ENCODE assay signal across 2 cellular contexts in the genomic region with DNA sequence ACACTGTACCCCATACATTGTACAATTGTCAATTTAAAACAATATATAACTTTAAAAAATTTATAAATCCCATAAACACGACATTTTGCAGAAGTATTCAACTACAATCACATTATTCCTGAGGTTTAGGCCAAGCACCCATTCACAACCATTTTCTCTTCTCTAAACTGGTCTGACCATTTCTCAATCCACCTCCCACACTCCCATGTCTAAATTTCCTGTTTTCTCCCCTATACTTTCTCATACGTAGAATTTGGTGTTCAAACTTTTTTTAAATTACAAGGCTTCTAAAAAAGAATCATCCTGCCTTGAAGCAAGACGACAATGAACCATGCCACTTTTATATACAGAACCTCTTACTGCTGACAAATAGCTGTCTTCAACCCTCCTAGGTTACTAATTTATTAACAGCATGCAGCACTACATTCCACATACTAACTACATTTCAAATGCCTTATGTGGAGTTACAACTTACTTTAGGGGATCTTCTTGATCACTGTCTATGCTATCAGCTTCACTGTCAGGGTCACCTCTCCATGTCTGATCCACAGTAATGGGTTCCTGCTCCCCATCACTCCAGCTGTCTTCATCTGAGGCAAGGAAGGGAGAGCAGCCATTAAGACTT.
TF ChIP-seq lines count a peak whose summit lies in the region.

No MANE protein-coding gene starts in this region.

TF ChIP-seq in SK-N-SH, 30 proteins besides CTCF, POLR2A, EP300 and RAD21 (continued from another document):
- TF ChIP-seq, protein P1, sequence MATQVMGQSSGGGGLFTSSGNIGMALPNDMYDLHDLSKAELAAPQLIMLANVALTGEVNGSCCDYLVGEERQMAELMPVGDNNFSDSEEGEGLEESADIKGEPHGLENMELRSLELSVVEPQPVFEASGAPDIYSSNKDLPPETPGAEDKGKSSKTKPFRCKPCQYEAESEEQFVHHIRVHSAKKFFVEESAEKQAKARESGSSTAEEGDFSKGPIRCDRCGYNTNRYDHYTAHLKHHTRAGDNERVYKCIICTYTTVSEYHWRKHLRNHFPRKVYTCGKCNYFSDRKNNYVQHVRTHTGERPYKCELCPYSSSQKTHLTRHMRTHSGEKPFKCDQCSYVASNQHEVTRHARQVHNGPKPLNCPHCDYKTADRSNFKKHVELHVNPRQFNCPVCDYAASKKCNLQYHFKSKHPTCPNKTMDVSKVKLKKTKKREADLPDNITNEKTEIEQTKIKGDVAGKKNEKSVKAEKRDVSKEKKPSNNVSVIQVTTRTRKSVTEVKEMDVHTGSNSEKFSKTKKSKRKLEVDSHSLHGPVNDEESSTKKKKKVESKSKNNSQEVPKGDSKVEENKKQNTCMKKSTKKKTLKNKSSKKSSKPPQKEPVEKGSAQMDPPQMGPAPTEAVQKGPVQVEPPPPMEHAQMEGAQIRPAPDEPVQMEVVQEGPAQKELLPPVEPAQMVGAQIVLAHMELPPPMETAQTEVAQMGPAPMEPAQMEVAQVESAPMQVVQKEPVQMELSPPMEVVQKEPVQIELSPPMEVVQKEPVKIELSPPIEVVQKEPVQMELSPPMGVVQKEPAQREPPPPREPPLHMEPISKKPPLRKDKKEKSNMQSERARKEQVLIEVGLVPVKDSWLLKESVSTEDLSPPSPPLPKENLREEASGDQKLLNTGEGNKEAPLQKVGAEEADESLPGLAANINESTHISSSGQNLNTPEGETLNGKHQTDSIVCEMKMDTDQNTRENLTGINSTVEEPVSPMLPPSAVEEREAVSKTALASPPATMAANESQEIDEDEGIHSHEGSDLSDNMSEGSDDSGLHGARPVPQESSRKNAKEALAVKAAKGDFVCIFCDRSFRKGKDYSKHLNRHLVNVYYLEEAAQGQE (IDR thresholded peaks at IDR 0.05; ENCODE audit: low read depth, low read length) = no peak
- no peak for TF ChIP-seq NFIC (IDR thresholded peaks at IDR 0.05; ENCODE audit: borderline replicate concordance)

TF ChIP-seq in SK-N-SH treated with all-trans-retinoic acid at 6 μM for 48 hours, 23 proteins besides CTCF, POLR2A, EP300 and RAD21 (continued from another document):
- TF ChIP-seq, protein P2, sequence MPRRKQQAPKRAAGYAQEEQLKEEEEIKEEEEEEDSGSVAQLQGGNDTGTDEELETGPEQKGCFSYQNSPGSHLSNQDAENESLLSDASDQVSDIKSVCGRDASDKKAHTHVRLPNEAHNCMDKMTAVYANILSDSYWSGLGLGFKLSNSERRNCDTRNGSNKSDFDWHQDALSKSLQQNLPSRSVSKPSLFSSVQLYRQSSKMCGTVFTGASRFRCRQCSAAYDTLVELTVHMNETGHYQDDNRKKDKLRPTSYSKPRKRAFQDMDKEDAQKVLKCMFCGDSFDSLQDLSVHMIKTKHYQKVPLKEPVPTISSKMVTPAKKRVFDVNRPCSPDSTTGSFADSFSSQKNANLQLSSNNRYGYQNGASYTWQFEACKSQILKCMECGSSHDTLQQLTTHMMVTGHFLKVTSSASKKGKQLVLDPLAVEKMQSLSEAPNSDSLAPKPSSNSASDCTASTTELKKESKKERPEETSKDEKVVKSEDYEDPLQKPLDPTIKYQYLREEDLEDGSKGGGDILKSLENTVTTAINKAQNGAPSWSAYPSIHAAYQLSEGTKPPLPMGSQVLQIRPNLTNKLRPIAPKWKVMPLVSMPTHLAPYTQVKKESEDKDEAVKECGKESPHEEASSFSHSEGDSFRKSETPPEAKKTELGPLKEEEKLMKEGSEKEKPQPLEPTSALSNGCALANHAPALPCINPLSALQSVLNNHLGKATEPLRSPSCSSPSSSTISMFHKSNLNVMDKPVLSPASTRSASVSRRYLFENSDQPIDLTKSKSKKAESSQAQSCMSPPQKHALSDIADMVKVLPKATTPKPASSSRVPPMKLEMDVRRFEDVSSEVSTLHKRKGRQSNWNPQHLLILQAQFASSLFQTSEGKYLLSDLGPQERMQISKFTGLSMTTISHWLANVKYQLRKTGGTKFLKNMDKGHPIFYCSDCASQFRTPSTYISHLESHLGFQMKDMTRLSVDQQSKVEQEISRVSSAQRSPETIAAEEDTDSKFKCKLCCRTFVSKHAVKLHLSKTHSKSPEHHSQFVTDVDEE (CRISPR knock-in tag; IDR thresholded peaks at IDR 0.05) = no peak
- TF ChIP-seq, protein P3, sequence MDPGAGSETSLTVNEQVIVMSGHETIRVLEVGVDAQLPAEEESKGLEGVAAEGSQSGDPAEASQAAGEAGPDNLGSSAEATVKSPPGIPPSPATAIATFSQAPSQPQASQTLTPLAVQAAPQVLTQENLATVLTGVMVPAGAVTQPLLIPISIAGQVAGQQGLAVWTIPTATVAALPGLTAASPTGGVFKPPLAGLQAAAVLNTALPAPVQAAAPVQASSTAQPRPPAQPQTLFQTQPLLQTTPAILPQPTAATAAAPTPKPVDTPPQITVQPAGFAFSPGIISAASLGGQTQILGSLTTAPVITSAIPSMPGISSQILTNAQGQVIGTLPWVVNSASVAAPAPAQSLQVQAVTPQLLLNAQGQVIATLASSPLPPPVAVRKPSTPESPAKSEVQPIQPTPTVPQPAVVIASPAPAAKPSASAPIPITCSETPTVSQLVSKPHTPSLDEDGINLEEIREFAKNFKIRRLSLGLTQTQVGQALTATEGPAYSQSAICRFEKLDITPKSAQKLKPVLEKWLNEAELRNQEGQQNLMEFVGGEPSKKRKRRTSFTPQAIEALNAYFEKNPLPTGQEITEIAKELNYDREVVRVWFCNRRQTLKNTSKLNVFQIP (CRISPR knock-in tag; IDR thresholded peaks at IDR 0.05; ENCODE audit: borderline replicate concordance, low read depth) = no peak
- no peak for TF ChIP-seq ISL1 (CRISPR knock-in tag; IDR thresholded peaks at IDR 0.05)
- TF ChIP-seq SNAI2 (CRISPR knock-in tag; IDR thresholded peaks at IDR 0.05) = no peak
- no peak for TF ChIP-seq ZNF70 (CRISPR knock-in tag; IDR thresholded peaks at IDR 0.05)
- TF ChIP-seq BACH2 (CRISPR knock-in tag; IDR thresholded peaks at IDR 0.05; ENCODE audit: borderline replicate concordance) = no peak
TF ChIP-seq in SK-N-SH treated with all-trans-retinoic acid at 6 μM for 48 hours: peak in this region for 0.
